1 cellular context compared by ENCODE assay signal in genomic region chr2:11744631-11745394, GRCh38.
A peak's percentile ranks its signal among the peaks of the same experiment; 100 is the strongest.
TF ChIP-seq lines count a peak whose summit lies in the region.

No MANE protein-coding gene starts in this region.

TF ChIP-seq in HepG2, 621 proteins besides CTCF, POLR2A, EP300 and RAD21 (continued from another document and continues in another):
- no peak for TF ChIP-seq ZNF138 (CRISPR knock-in tag; IDR thresholded peaks at IDR 0.05; ENCODE audit: low read depth)
- TF ChIP-seq NCOA2 (CRISPR knock-in tag; IDR thresholded peaks at IDR 0.05), result no peak
- TF ChIP-seq ZBTB7B (CRISPR knock-in tag; IDR thresholded peaks at IDR 0.05), result no peak
- TF ChIP-seq KLF13 (CRISPR knock-in tag; IDR thresholded peaks at IDR 0.05), result no peak
- TF ChIP-seq MAFG (CRISPR knock-in tag; IDR thresholded peaks at IDR 0.05), result 0 out of 2 replicates have a peak, but pooled peaks have one; percentile 16
- no peak for TF ChIP-seq SALL2 (CRISPR knock-in tag; IDR thresholded peaks at IDR 0.05)
- no peak for TF ChIP-seq CBX5 (CRISPR knock-in tag; IDR thresholded peaks at IDR 0.05; ENCODE audit: borderline replicate concordance)
- no peak for TF ChIP-seq KDM6A (CRISPR knock-in tag; IDR thresholded peaks at IDR 0.05; ENCODE audit: low read depth)
- TF ChIP-seq, protein P1, sequence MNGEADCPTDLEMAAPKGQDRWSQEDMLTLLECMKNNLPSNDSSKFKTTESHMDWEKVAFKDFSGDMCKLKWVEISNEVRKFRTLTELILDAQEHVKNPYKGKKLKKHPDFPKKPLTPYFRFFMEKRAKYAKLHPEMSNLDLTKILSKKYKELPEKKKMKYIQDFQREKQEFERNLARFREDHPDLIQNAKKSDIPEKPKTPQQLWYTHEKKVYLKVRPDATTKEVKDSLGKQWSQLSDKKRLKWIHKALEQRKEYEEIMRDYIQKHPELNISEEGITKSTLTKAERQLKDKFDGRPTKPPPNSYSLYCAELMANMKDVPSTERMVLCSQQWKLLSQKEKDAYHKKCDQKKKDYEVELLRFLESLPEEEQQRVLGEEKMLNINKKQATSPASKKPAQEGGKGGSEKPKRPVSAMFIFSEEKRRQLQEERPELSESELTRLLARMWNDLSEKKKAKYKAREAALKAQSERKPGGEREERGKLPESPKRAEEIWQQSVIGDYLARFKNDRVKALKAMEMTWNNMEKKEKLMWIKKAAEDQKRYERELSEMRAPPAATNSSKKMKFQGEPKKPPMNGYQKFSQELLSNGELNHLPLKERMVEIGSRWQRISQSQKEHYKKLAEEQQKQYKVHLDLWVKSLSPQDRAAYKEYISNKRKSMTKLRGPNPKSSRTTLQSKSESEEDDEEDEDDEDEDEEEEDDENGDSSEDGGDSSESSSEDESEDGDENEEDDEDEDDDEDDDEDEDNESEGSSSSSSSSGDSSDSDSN (CRISPR knock-in tag; IDR thresholded peaks at IDR 0.05), result no peak
- TF ChIP-seq SRY (CRISPR knock-in tag; IDR thresholded peaks at IDR 0.05), result no peak
- TF ChIP-seq CHCHD3 (CRISPR knock-in tag; IDR thresholded peaks at IDR 0.05), result no peak; the same call in 1 of the 2 replicates
- TF ChIP-seq ZSCAN22 (CRISPR knock-in tag; IDR thresholded peaks at IDR 0.05), result no peak
- TF ChIP-seq ELF3 (CRISPR knock-in tag; IDR thresholded peaks at IDR 0.05), result no peak
- TF ChIP-seq MEIS2 (CRISPR knock-in tag; IDR thresholded peaks at IDR 0.05), result peak; percentile 34; the same call in 1 of the 2 replicates
- no peak for TF ChIP-seq ZNF570 (CRISPR knock-in tag; IDR thresholded peaks at IDR 0.05; ENCODE audit: borderline replicate concordance)
- TF ChIP-seq DNMT1 (CRISPR knock-in tag; IDR thresholded peaks at IDR 0.05), result peak; percentile 20; the same call in 1 of the 2 replicates
- no peak for TF ChIP-seq ZMAT3 (CRISPR knock-in tag; conservative IDR thresholded peaks at IDR 0.05)
- TF ChIP-seq HBP1 (CRISPR knock-in tag; IDR thresholded peaks at IDR 0.05; ENCODE audit: low read depth), result peak; percentile 20; the same call in 1 of the 2 replicates
- peak; percentile 4; the same call in 1 of the 2 replicates for TF ChIP-seq ZNF543 (CRISPR knock-in tag; IDR thresholded peaks at IDR 0.05)
- TF ChIP-seq HOXA9 (CRISPR knock-in tag; IDR thresholded peaks at IDR 0.05; ENCODE audit: borderline replicate concordance), result no peak
- TF ChIP-seq HCFC1 (IDR thresholded peaks at IDR 0.05; ENCODE audit: low read depth, low read length), result no peak
- no peak for TF ChIP-seq HNF4G (IDR thresholded peaks at IDR 0.05; ENCODE audit: borderline replicate concordance, low read depth, low read length)
- TF ChIP-seq HNF4G (CRISPR knock-in tag; IDR thresholded peaks at IDR 0.05; ENCODE audit: borderline replicate concordance, low read depth), result no peak
- TF ChIP-seq, protein P2, sequence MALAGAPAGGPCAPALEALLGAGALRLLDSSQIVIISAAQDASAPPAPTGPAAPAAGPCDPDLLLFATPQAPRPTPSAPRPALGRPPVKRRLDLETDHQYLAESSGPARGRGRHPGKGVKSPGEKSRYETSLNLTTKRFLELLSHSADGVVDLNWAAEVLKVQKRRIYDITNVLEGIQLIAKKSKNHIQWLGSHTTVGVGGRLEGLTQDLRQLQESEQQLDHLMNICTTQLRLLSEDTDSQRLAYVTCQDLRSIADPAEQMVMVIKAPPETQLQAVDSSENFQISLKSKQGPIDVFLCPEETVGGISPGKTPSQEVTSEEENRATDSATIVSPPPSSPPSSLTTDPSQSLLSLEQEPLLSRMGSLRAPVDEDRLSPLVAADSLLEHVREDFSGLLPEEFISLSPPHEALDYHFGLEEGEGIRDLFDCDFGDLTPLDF (CRISPR knock-in tag; IDR thresholded peaks at IDR 0.05), result no peak; the same call in 1 of the 2 replicates
- no peak for TF ChIP-seq PCBP1 (IDR thresholded peaks at IDR 0.05; ENCODE audit: borderline replicate concordance, low read depth, low read length)
- no peak for TF ChIP-seq ZNF335 (CRISPR knock-in tag; IDR thresholded peaks at IDR 0.05)
- no peak for TF ChIP-seq NFYB (CRISPR knock-in tag; IDR thresholded peaks at IDR 0.05)
- no peak for TF ChIP-seq FOXA3 (CRISPR knock-in tag; IDR thresholded peaks at IDR 0.05)
- TF ChIP-seq RXRA (CRISPR knock-in tag; IDR thresholded peaks at IDR 0.05), result no peak
- TF ChIP-seq BORCS8-MEF2B (CRISPR knock-in tag; IDR thresholded peaks at IDR 0.05), result peak; percentile 44; the same call in 1 of the 2 replicates
- no peak for TF ChIP-seq ZNF605 (CRISPR knock-in tag; IDR thresholded peaks at IDR 0.05)
- no peak for TF ChIP-seq SRSF1 (optimal IDR thresholded peaks at IDR 0.05; ENCODE audit: low read depth, low read length)
- TF ChIP-seq EHMT2 (IDR thresholded peaks at IDR 0.05; ENCODE audit: borderline replicate concordance, low read depth, low read length), result no peak; the same call in 1 of the 2 replicates
- no peak for TF ChIP-seq ZNF660 (CRISPR knock-in tag; IDR thresholded peaks at IDR 0.05; ENCODE audit: borderline replicate concordance, low read depth)
- TF ChIP-seq MED1 (CRISPR knock-in tag; IDR thresholded peaks at IDR 0.05), result no peak
- no peak for TF ChIP-seq RBM39 (IDR thresholded peaks at IDR 0.05; ENCODE audit: low read depth, low read length, poor library complexity, severe bottlenecking)
- no peak for TF ChIP-seq NAIF1 (CRISPR knock-in tag; IDR thresholded peaks at IDR 0.05; ENCODE audit: borderline replicate concordance)
- no peak for TF ChIP-seq ZFP41 (CRISPR knock-in tag; IDR thresholded peaks at IDR 0.05; ENCODE audit: borderline replicate concordance)
- TF ChIP-seq NFKB2 (CRISPR knock-in tag; IDR thresholded peaks at IDR 0.05; ENCODE audit: borderline replicate concordance), result no peak
- no peak for TF ChIP-seq KAT7 (CRISPR knock-in tag; IDR thresholded peaks at IDR 0.05; ENCODE audit: borderline replicate concordance)
- no peak for TF ChIP-seq CENPX (CRISPR knock-in tag; IDR thresholded peaks at IDR 0.05)
- TF ChIP-seq CERS6 (CRISPR knock-in tag; IDR thresholded peaks at IDR 0.05), result no peak
- TF ChIP-seq MBNL3 (CRISPR knock-in tag; conservative IDR thresholded peaks at IDR 0.05), result no peak
- peak; percentile 8; the same call in 1 of the 2 replicates for TF ChIP-seq ZNF264 (CRISPR knock-in tag; IDR thresholded peaks at IDR 0.05)
- no peak for TF ChIP-seq NFATC3 (CRISPR knock-in tag; IDR thresholded peaks at IDR 0.05)
- TF ChIP-seq ZNF281 (CRISPR knock-in tag; IDR thresholded peaks at IDR 0.05; ENCODE audit: borderline replicate concordance), result no peak
- no peak for TF ChIP-seq ZBTB1 (CRISPR knock-in tag; IDR thresholded peaks at IDR 0.05; ENCODE audit: borderline replicate concordance)
- TF ChIP-seq FOSL2 (CRISPR knock-in tag; IDR thresholded peaks at IDR 0.05), result no peak
- peak; percentile 96 for TF ChIP-seq SIX1 (CRISPR knock-in tag; IDR thresholded peaks at IDR 0.05; ENCODE audit: borderline replicate concordance)
- TF ChIP-seq ZNF552 (CRISPR knock-in tag; IDR thresholded peaks at IDR 0.05; ENCODE audit: borderline replicate concordance), result no peak
- TF ChIP-seq LCORL (IDR thresholded peaks at IDR 0.05), result no peak
- TF ChIP-seq LCORL (CRISPR knock-in tag; IDR thresholded peaks at IDR 0.05), result no peak
- no peak for TF ChIP-seq NBN (conservative IDR thresholded peaks at IDR 0.05)
- TF ChIP-seq ZNF678 (CRISPR knock-in tag; IDR thresholded peaks at IDR 0.05), result 0 out of 2 replicates have a peak, but pooled peaks have one; percentile 13
- TF ChIP-seq ZNF30 (CRISPR knock-in tag; IDR thresholded peaks at IDR 0.05), result no peak
- no peak for TF ChIP-seq ZNF710 (CRISPR knock-in tag; IDR thresholded peaks at IDR 0.05; ENCODE audit: borderline replicate concordance)
- TF ChIP-seq PHF20 (CRISPR knock-in tag; IDR thresholded peaks at IDR 0.05), result no peak
- 0 out of 2 replicates have a peak, but pooled peaks have one; percentile 40 for TF ChIP-seq ARID2 (CRISPR knock-in tag; IDR thresholded peaks at IDR 0.05; ENCODE audit: borderline replicate concordance)
- TF ChIP-seq ZNF225 (CRISPR knock-in tag; IDR thresholded peaks at IDR 0.05), result no peak
- no peak for TF ChIP-seq AHDC1 (CRISPR knock-in tag; IDR thresholded peaks at IDR 0.05; ENCODE audit: borderline replicate concordance)
- no peak for TF ChIP-seq SRF (IDR thresholded peaks at IDR 0.05; ENCODE audit: low read depth, low read length)
- TF ChIP-seq NFIC (IDR thresholded peaks at IDR 0.05; ENCODE audit: low read length), result no peak
- no peak for TF ChIP-seq PITX1 (CRISPR knock-in tag; IDR thresholded peaks at IDR 0.05)
- TF ChIP-seq ZNF24 (IDR thresholded peaks at IDR 0.05), result no peak
